Comparison of ENCODE assay signal across 10 cellular contexts in the genomic region with DNA sequence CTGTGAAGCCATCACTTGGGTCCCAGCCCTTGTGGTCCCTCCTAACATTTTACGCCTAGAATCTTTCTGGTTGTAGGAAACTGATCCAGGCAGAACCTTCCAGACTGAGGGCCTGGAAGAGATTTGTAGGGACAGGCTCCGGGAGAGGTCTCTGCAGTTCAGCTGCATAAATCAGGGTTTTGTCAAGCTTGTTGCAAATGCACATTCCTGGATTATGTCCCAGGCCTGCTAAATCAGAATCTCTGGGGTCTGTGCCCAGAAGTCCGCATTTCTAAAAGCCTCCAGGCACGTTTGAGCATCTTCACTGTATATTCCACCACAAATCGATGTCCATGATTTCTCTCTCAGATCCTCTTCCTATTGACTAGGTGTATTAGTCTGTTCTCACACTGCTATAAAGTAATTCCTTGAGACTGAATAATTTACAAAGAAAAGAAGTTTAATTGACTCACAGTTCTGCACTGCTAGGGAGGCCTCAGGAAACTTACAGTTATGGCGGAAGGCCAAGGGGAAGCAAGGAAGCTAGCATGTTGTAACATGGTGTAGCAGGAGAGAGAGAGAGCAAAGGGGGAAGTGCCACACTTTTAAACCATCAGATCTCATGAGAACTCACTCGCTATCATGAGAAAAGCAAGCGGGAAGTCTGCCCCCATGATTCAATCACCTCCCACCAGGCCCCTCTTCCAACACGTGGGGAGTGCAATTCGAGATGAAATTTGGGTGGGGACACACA. TPM values are rescaled to one million over a fixed set of nuclear protein-coding genes. Genes with fewer than 3 reads are reported as not detected.
DNase-seq lines count a peak whose midpoint lies in the region; ATAC-seq and TF ChIP-seq lines count a peak whose summit lies in the region.
"Had no signal": no experiment of that assay in that cellular context is flagged by ENCODE, and none has a peak within 500 bp of the region (broad histone marks: within the 10 kb centered on the region; RNA-seq: fewer than 3 reads in every experiment).

No MANE protein-coding gene starts in this region.

- no peaks in the 10 kb centered on the region for H3K9me3 ChIP-seq in esophagus squamous epithelium

- no peaks in the 10 kb centered on the region for H3K36me3 ChIP-seq in esophagus squamous epithelium

- TF ChIP-seq CTCF in esophagus squamous epithelium (IDR thresholded peaks at IDR 0.05) (no peak), progenitor cell of endocrine pancreas (IDR thresholded peaks at IDR 0.05; ENCODE audit: unreplicated experiment) (no peak)

- H3K4me3 Mint-ChIP-seq in progenitor cell of endocrine pancreas (ENCODE audit: low read depth), result peak overlapping the region; percentile 69

- peaks cover 34% of the 10 kb centered on the region for H3K27me3 Mint-ChIP-seq in progenitor cell of endocrine pancreas

- no peak for TF ChIP-seq POLR2A in esophagus squamous epithelium (IDR thresholded peaks at IDR 0.05)

- peaks cover 15 to 29% (median 23%) of the 10 kb centered on the region in 3 donors for H3K4me1 ChIP-seq in esophagus squamous epithelium
- H3K4me1 ChIP-seq: parathyroid adenoma had no signal

- ATAC-seq in HG02840 (IDR thresholded peaks at IDR 0.05; ENCODE audit: low FRiP score, unreplicated experiment), result no peak

- no peak overlapping the region for H3K27ac Mint-ChIP-seq in progenitor cell of endocrine pancreas

- DNase-seq in GDM1 (lab: John Stamatoyannopoulos, UW) (peak; percentile 51), RPMI7951 (ENCODE audit: low read depth) (peak; percentile 18), esophagus squamous epithelium (lab: John Stamatoyannopoulos, UW) (no peak), progenitor cell of endocrine pancreas (ENCODE audit: low spot score, unreplicated experiment) (no peak), SW 1271 (lab: John Stamatoyannopoulos, UW) (no peak), SHP77 treated with DMSO at 0.1 percent for 48 hours (lab: John Stamatoyannopoulos, UW) (no peak), NCI-H226 (no peak)
- DNase-seq: activated T-cell treated with anti-CD3 and anti-CD28 coated beads, Interleukin-2, amount 50 U/mL, for 1 hour had no signal

- intact Hi-C loops in esophagus squamous epithelium (cut with DNase I), result no loop called here

- H3K27ac ChIP-seq in esophagus squamous epithelium, result peak overlapping the region in 3 of 4 donors; percentile 1 to 33 (median 25)
- H3K27ac ChIP-seq: parathyroid adenoma had no signal

- H3K4me1 Mint-ChIP-seq in progenitor cell of endocrine pancreas (ENCODE audit: low read depth), result peaks cover 11% of the 10 kb centered on the region

- no peaks in the 10 kb centered on the region for H3K9me3 Mint-ChIP-seq in progenitor cell of endocrine pancreas (ENCODE audit: low read depth)

- WGBS in esophagus squamous epithelium, 2 donors, result 28 to 39% methylated on average over 9 to 10 of the region's 10 CpGs

- no peak overlapping the region for H3K4me3 ChIP-seq in esophagus squamous epithelium

- H3K36me3 Mint-ChIP-seq in progenitor cell of endocrine pancreas (ENCODE audit: insufficient read depth), result no peaks in the 10 kb centered on the region

- H3K27me3 ChIP-seq in esophagus squamous epithelium, result peaks cover 0 to 23% (median 0%) of the 10 kb centered on the region in 4 donors

RNA-seq across cellular contexts. Expression of a gene that starts 1.3 kb away (rescaled TPM):
- total RNA-seq in RPMI7951 (2014; rRNA removed; shearing (Covaris generic)), result 5.5 and 6.8 TPM in 2 replicates
- total RNA-seq in esophagus squamous epithelium (under 1 TPM in 1 of 4 donors, not detected in 3; 0.57 TPM), progenitor cell of endocrine pancreas (5.0 and 5.3 TPM in 2 replicates)

Comparison
In these comparisons a context has a peak if more than half of its experiments do, and no peak if none do; other contexts are left out.
1. DNase-seq: peak in GDM1 (single experiment) and RPMI7951 (single experiment); none in esophagus squamous epithelium (single experiment), progenitor cell of endocrine pancreas (single experiment), SW 1271 (0 of 2), SHP77 treated with DMSO at 0.1 percent for 48 hours (single experiment) and NCI-H226 (single experiment).